In the genomic region with DNA sequence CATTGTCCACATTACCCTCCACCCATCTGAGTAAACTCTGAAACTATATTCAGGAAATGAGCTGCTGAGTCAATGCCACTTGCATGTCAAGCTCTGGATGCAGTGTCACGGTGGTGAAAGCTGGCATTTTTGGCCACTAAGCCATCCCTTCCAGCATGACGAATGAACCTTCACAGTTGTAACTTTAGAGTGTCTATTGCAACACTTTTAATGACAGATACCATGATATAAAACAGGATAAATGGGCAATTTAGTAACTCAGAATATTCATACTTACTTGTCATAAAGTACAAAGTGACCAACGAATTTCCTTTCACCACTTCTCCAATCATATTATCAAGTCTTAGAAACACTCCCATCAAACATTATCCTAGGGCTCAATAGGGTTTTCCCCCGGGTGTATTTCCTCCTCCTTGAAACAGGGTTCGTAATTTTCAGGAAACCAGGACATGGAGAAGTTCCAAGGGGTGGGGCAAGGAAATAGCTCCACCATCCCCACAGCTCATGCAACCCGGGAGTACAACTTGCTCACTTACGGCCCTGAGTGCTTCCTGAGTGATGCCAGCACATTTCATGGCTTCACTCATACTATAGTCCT, we compare ENCODE assay signal across 9 cellular contexts.
A peak's percentile ranks its signal among the peaks of the same experiment; 100 is the strongest.
DNase-seq lines count a peak whose midpoint lies in the region; ATAC-seq and TF ChIP-seq lines count a peak whose summit lies in the region.
"Had no signal": no experiment of that assay in that cellular context is flagged by ENCODE, and none has a peak within 500 bp of the region (broad histone marks: within the 10 kb centered on the region; RNA-seq: fewer than 3 reads in every experiment).

No MANE protein-coding gene starts in this region.

- no peak for TF ChIP-seq POLR2A in thyroid gland (IDR thresholded peaks at IDR 0.05)

- H3K4me3 Mint-ChIP-seq in CD14-positive monocyte = peak overlapping the region; percentile 46 to 53
- no peak overlapping the region for H3K4me3 Mint-ChIP-seq in naive thymus-derived CD8-positive, alpha-beta T cell

- no peaks in the 10 kb centered on the region for H3K9me3 Mint-ChIP-seq in CD14-positive monocyte
- no peaks in the 10 kb centered on the region for H3K9me3 Mint-ChIP-seq in naive thymus-derived CD8-positive, alpha-beta T cell

- H3K4me3 ChIP-seq in heart right ventricle (no peak overlapping the region), thyroid gland (replicated peaks in 1 of 3) (no peak overlapping the region)
- H3K4me3 ChIP-seq: ascending aorta had no signal

- H3K27ac ChIP-seq in heart right ventricle = peak overlapping the region in 3 of 10 donors; percentile 24 to 51 (median 30)
- no peak overlapping the region for H3K27ac ChIP-seq in thyroid gland

- H3K27me3 ChIP-seq in heart right ventricle = no peaks in the 10 kb centered on the region
- no peaks in the 10 kb centered on the region for H3K27me3 ChIP-seq in thyroid gland
- H3K27me3 ChIP-seq: ascending aorta had no signal

- ATAC-seq in heart right ventricle = peak in 6 of 8 donors; percentile 25 to 89 (median 66)
- ATAC-seq in naive thymus-derived CD8-positive, alpha-beta T cell = no peak

- intact Hi-C loops in CD14-positive monocyte (cut with micrococcal nuclease) = no loop called here
- intact Hi-C loops in heart right ventricle (cut with DNase I) = loop anchor here in 1 of 10 donors (5.0 kb wide), 1 partner anchor 81 kb away; no protein-coding TSS in a partner anchor
- intact Hi-C loops in thyroid gland (cut with DNase I) = no loop called here
- intact Hi-C loops in posterior cingulate gyrus (cut with DNase I) = no loop called here

- H3K4me1 ChIP-seq in heart right ventricle = peaks cover 0 to 12% (median 7%) of the 10 kb centered on the region in 9 donors
- no peaks in the 10 kb centered on the region for H3K4me1 ChIP-seq in thyroid gland
- H3K4me1 ChIP-seq: ascending aorta had no signal

- peaks cover 27% of the 10 kb centered on the region for H3K4me1 Mint-ChIP-seq in CD14-positive monocyte
- H3K4me1 Mint-ChIP-seq in naive thymus-derived CD8-positive, alpha-beta T cell = peaks cover 0 to 4% (median 3%) of the 10 kb centered on the region in 4 donors

- H3K36me3 ChIP-seq in heart right ventricle (peaks cover 0 to 5% (median 0%) of the 10 kb centered on the region in 9 donors), thyroid gland (no peaks in the 10 kb centered on the region)
- H3K36me3 ChIP-seq: ascending aorta had no signal

- H3K9me3 ChIP-seq in heart right ventricle = no peaks in the 10 kb centered on the region
- H3K9me3 ChIP-seq in thyroid gland = no peaks in the 10 kb centered on the region
- H3K9me3 ChIP-seq: ascending aorta had no signal

- no peaks in the 10 kb centered on the region for H3K36me3 Mint-ChIP-seq in CD14-positive monocyte
- peaks cover 0 to 6% (median 3%) of the 10 kb centered on the region in 3 donors for H3K36me3 Mint-ChIP-seq in naive thymus-derived CD8-positive, alpha-beta T cell

- H3K27me3 Mint-ChIP-seq in CD14-positive monocyte (ENCODE audit: low read depth in 3 of 3) = peaks cover 0 to 2% (median 1%) of the 10 kb centered on the region in 3 donors
- no peaks in the 10 kb centered on the region for H3K27me3 Mint-ChIP-seq in naive thymus-derived CD8-positive, alpha-beta T cell

- TF ChIP-seq CTCF in CD14-positive monocyte (IDR thresholded peaks at IDR 0.05) (no peak), heart right ventricle (IDR thresholded peaks at IDR 0.05) (no peak), thyroid gland (IDR thresholded peaks at IDR 0.05) (no peak)

- 35 to 37% methylated on average over 7 of the region's 7 CpGs for WGBS in heart right ventricle, 2 donors
- WGBS in thyroid gland, 2 donors = 69 to 74% methylated on average over 7 of the region's 7 CpGs

- DNase-seq in CD14-positive monocyte (ENCODE audit: low spot score) (peak; percentile 90), HCEC 1CT (peak; percentile 58), RPMI8226 (peak; percentile 63), heart right ventricle (peak in 1 of 2 donors; percentile 11), NCI-H82 (lab: John Stamatoyannopoulos, UW) (no peak), thyroid gland (no peak), posterior cingulate gyrus (no peak)
- DNase-seq in naive thymus-derived CD8-positive, alpha-beta T cell = no peak

- peak overlapping the region; percentile 77 to 96 (median 93) for H3K27ac Mint-ChIP-seq in CD14-positive monocyte
- H3K27ac Mint-ChIP-seq in naive thymus-derived CD8-positive, alpha-beta T cell = no peak overlapping the region

- POLR2A ChIA-PET in naive thymus-derived CD8-positive, alpha-beta T cell (lab: Charles Lee) = interaction anchor here (0.6 kb wide), 1 partner anchor 1492 kb away, joined by 3 read pairs; no protein-coding TSS in a partner anchor

Comparison
In these comparisons a context has a peak if more than half of its experiments do, and no peak if none do; other contexts are left out.
1. DNase-seq: peak in CD14-positive monocyte (single experiment), HCEC 1CT (single experiment) and RPMI8226 (single experiment); none in naive thymus-derived CD8-positive, alpha-beta T cell (0 of 10), NCI-H82 (single experiment), thyroid gland (0 of 2) and posterior cingulate gyrus (0 of 10).
2. H3K27ac Mint-ChIP-seq: peak in CD14-positive monocyte (7 of 7); none in naive thymus-derived CD8-positive, alpha-beta T cell (0 of 10).
3. H3K4me3 Mint-ChIP-seq: peak in CD14-positive monocyte (2 of 2); none in naive thymus-derived CD8-positive, alpha-beta T cell (0 of 10).
4. ATAC-seq: peak in heart right ventricle (6 of 8); none in naive thymus-derived CD8-positive, alpha-beta T cell (0 of 2).